Comparison of ENCODE assay signal across 8 cellular contexts in the genomic region with DNA sequence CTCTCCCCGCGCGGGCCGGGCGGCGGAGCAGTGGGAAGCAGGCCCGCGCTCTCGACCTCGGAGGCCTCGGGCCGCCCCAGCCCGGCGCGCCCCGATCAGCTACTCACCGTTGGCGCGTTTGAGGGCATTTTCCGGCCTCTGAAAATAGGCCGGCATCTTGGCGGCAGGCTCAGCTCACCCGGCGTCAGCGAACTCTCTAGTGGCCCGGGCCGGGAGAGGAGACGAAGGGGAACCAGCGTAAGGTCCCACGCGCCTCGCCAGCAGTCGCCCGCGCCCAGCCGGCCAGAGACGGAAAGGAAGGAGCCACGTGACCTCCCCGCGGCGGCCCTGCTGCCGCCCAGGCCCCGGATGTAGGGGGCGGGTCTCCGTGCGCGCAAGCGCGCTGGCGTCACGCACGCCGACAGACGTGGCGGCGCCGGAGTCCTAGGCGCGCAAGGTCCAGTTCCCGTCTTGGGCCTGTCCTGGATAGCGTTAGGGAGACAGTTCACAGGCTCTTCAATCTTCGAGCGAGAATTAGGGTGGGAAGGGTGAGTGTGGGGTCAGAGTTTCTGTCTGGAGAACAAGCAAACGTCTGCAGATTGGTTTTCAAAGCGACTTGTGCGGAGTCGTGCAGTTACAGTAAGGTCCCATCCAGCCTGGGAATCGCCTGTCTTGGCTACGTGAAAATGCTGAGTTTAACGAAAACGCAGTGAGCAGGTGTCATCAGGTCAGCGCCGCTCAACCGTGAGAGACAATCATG. TPM values are rescaled to one million over a fixed set of nuclear protein-coding genes. Genes with fewer than 3 reads are reported as not detected.
DNase-seq lines count a peak whose midpoint lies in the region; ATAC-seq, FAIRE-seq and TF ChIP-seq lines count a peak whose summit lies in the region.

A gene with protein sequence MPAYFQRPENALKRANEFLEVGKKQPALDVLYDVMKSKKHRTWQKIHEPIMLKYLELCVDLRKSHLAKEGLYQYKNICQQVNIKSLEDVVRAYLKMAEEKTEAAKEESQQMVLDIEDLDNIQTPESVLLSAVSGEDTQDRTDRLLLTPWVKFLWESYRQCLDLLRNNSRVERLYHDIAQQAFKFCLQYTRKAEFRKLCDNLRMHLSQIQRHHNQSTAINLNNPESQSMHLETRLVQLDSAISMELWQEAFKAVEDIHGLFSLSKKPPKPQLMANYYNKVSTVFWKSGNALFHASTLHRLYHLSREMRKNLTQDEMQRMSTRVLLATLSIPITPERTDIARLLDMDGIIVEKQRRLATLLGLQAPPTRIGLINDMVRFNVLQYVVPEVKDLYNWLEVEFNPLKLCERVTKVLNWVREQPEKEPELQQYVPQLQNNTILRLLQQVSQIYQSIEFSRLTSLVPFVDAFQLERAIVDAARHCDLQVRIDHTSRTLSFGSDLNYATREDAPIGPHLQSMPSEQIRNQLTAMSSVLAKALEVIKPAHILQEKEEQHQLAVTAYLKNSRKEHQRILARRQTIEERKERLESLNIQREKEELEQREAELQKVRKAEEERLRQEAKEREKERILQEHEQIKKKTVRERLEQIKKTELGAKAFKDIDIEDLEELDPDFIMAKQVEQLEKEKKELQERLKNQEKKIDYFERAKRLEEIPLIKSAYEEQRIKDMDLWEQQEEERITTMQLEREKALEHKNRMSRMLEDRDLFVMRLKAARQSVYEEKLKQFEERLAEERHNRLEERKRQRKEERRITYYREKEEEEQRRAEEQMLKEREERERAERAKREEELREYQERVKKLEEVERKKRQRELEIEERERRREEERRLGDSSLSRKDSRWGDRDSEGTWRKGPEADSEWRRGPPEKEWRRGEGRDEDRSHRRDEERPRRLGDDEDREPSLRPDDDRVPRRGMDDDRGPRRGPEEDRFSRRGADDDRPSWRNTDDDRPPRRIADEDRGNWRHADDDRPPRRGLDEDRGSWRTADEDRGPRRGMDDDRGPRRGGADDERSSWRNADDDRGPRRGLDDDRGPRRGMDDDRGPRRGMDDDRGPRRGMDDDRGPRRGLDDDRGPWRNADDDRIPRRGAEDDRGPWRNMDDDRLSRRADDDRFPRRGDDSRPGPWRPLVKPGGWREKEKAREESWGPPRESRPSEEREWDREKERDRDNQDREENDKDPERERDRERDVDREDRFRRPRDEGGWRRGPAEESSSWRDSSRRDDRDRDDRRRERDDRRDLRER (N-terminal part only) (minus strand): TSS at position 297 of the 739 bp plus-strand sequence. CDS start 141 bp downstream, at position 156.

- H3K27ac ChIP-seq in OCI-LY1 (ENCODE audit: low read depth, low read length, poor library complexity, severe bottlenecking) (peak within 1 kb of the TSS; percentile 86), endothelial cell of umbilical vein (ENCODE audit: insufficient read depth, low read depth, low read length) (peak within 1 kb of the TSS; percentile 94)

- H3K4me1 ChIP-seq in OCI-LY1 (ENCODE audit: insufficient read depth, low read length, severe bottlenecking): peaks cover 54% of the 10 kb centered on the region
- peaks cover 19% of the 10 kb centered on the region for H3K4me1 ChIP-seq in endothelial cell of umbilical vein (ENCODE audit: control insufficient read depth, extremely low read depth, insufficient read depth, low read length)

- peak; percentile 78 for ATAC-seq in GM19468 (IDR thresholded peaks at IDR 0.05; ENCODE audit: extremely low read depth, unreplicated experiment)

- POLR2A ChIA-PET in endothelial cell of umbilical vein (lab: Charles Lee): no interaction called here

- peaks cover 49% of the 10 kb centered on the region for H3K79me2 ChIP-seq in OCI-LY1 (ENCODE audit: insufficient read depth, low read length)
- H3K79me2 ChIP-seq in endothelial cell of umbilical vein (ENCODE audit: control insufficient read depth, insufficient read depth, low read length): peaks cover 49% of the 10 kb centered on the region

- DNase-seq in COR-L47 (lab: John Stamatoyannopoulos, UW) (peak; percentile 44), HS-5 (ENCODE audit: low read depth) (peak; percentile 69), endothelial cell of umbilical vein (ENCODE audit: low read depth, low spot score) (peak; percentile 95), midbrain (lab: John Stamatoyannopoulos, UW) (peak; percentile 95)
- DNase-seq in activated CD8-positive, alpha-beta memory T cell treated with anti-CD3 and anti-CD28 coated beads, Interleukin-2, amount 50 U/mL, for 48 hours: peak; percentile 97
- peak; percentile 87 to 90 for DNase-seq in stimulated activated CD8-positive, alpha-beta memory T cell treated with anti-CD3 and anti-CD28 coated beads, Interleukin-15, amount 100 ng/mL, for 48 hours (ENCODE audit: low read depth in 2 of 2)

- dilution Hi-C loops in endothelial cell of umbilical vein (cut with MboI; ENCODE audit: extremely low pct_ligation_motif_present, low sequenced_read_pairs): no loop called here

- H3K4me2 ChIP-seq in OCI-LY1 (ENCODE audit: low read length): peak within 1 kb of the TSS; percentile 89
- peak within 1 kb of the TSS; percentile 100 for H3K4me2 ChIP-seq in endothelial cell of umbilical vein (ENCODE audit: insufficient read depth, low read length)

- H4K20me1 ChIP-seq in OCI-LY1 (ENCODE audit: insufficient read depth, low read length) (no peaks in the 10 kb centered on the region), endothelial cell of umbilical vein (replicated peaks; ENCODE audit: control insufficient read depth, extremely low read depth, insufficient read depth, low read length) (peaks cover 18% of the 10 kb centered on the region)

- H2AFZ ChIP-seq in OCI-LY1 (ENCODE audit: low read length): peak within 1 kb of the TSS; percentile 86
- peak within 1 kb of the TSS; percentile 66 for H2AFZ ChIP-seq in endothelial cell of umbilical vein (ENCODE audit: low read depth, low read length)

- TF ChIP-seq CTCF in OCI-LY1 (IDR thresholded peaks at IDR 0.05; ENCODE audit: low read length): no peak
- TF ChIP-seq CTCF in endothelial cell of umbilical vein (IDR thresholded peaks at IDR 0.05; ENCODE audit: extremely low read depth in 1 of 2, insufficient read depth in 1 of 2, low read depth in 1 of 2, low read length in 2 of 2): no peak

- CTCF ChIA-PET in endothelial cell of umbilical vein (lab: Charles Lee): interaction anchor here (1.2 kb wide), 1 partner anchor 462 kb away, joined by 3 read pairs; a partner anchor contains a TSS

- peak; percentile 98 for TF ChIP-seq POLR2A in endothelial cell of umbilical vein (IDR thresholded peaks at IDR 0.05; ENCODE audit: low read depth, low read length)

- no peaks in the 10 kb centered on the region for H3K27me3 ChIP-seq in OCI-LY1 (ENCODE audit: insufficient read depth, low read length)
- H3K27me3 ChIP-seq in endothelial cell of umbilical vein (ENCODE audit: control insufficient read depth in 2 of 2, insufficient read depth in 2 of 2, low read length in 2 of 2): no peaks in the 10 kb centered on the region

- H3K9me1 ChIP-seq in endothelial cell of umbilical vein (replicated peaks; ENCODE audit: control insufficient read depth, extremely low read depth, insufficient read depth, low read length): no peaks in the 10 kb centered on the region

- intact Hi-C loops in endothelial cell of umbilical vein (cut with micrococcal nuclease): loop anchor here (1.0 to 5.0 kb wide), 5 partner anchors 24 to 792 kb away; a partner anchor contains a TSS

- H3K9ac ChIP-seq in OCI-LY1 (ENCODE audit: low read length) (peak within 1 kb of the TSS; percentile 98), endothelial cell of umbilical vein (replicated peaks; ENCODE audit: extremely low read depth, insufficient read depth, low read length) (peak within 1 kb of the TSS; percentile 99)

- no peaks in the 10 kb centered on the region for H3K9me2 ChIP-seq in OCI-LY1 (ENCODE audit: low read depth, low read length)

- peak; percentile 76 for FAIRE-seq in endothelial cell of umbilical vein (lab: Jason Lieb, UNC)

- no TSS peak for BruUV-seq in endothelial cell of umbilical vein (replicated peaks; lab: Mats Ljungman, UMichigan)

- H3K4me3 ChIP-seq in OCI-LY1 (ENCODE audit: low read depth, low read length, poor library complexity, severe bottlenecking): peak within 1 kb of the TSS; percentile 95
- peak within 1 kb of the TSS; percentile 80 to 97 (median 97) for H3K4me3 ChIP-seq in endothelial cell of umbilical vein (replicated peaks in 1 of 3; ENCODE audit: insufficient read depth in 1 of 3, low read depth in 1 of 3, low read length in 3 of 3)

- H3F3A ChIP-seq in OCI-LY1 (ENCODE audit: insufficient read depth, low read length): no peaks in the 10 kb centered on the region

- no peaks in the 10 kb centered on the region for H3K9me3 ChIP-seq in OCI-LY1 (ENCODE audit: low read length)
- H3K9me3 ChIP-seq in endothelial cell of umbilical vein (replicated peaks; ENCODE audit: control insufficient read depth, insufficient read depth, low read length): no peaks in the 10 kb centered on the region

- H3K36me3 ChIP-seq in OCI-LY1 (ENCODE audit: insufficient read depth, low read length): peaks cover 26% of the 10 kb centered on the region
- peaks cover 0 to 2% of the 10 kb centered on the region in 2 experiments for H3K36me3 ChIP-seq in endothelial cell of umbilical vein (ENCODE audit: control insufficient read depth in 2 of 2, extremely low read depth in 1 of 2, insufficient read depth in 2 of 2, low read length in 2 of 2)

TF ChIP-seq in endothelial cell of umbilical vein, 7 proteins besides CTCF, POLR2A, EP300 and RAD21:
- TF ChIP-seq FOS (IDR thresholded peaks at IDR 0.05; ENCODE audit: borderline replicate concordance, insufficient read depth, low read length): no peak
- TF ChIP-seq, protein P1, sequence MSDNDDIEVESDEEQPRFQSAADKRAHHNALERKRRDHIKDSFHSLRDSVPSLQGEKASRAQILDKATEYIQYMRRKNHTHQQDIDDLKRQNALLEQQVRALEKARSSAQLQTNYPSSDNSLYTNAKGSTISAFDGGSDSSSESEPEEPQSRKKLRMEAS (IDR thresholded peaks at IDR 0.05; ENCODE audit: insufficient read depth, insufficient read length): peak; percentile 92
- peak; percentile 98 for TF ChIP-seq POLR2AphosphoS5 (IDR thresholded peaks at IDR 0.05; ENCODE audit: insufficient read depth, low read depth, low read length)
- no peak for TF ChIP-seq MYC (IDR thresholded peaks at IDR 0.05; ENCODE audit: low read depth, low read length)
- no peak for TF ChIP-seq JUN (IDR thresholded peaks at IDR 0.05; ENCODE audit: borderline replicate concordance, insufficient read depth, insufficient read length, low read depth)

RNA-seq across cellular contexts. Expression of the gene that starts here (rescaled TPM):
- 149 and 159 TPM in 2 replicates for total RNA-seq in endothelial cell of umbilical vein
- polyA plus RNA-seq in endothelial cell of umbilical vein: 11.7 and 27.6 TPM in 2 replicates
- 37.3 and 40.8 TPM in 2 replicates for polyA plus RNA-seq in endothelial cell of umbilical vein (2011; cell fraction: cytosol; rRNA removed)
- 57.0 and 60.2 TPM in 2 replicates for polyA plus RNA-seq in endothelial cell of umbilical vein (2011; cell fraction: nucleus; rRNA removed)
- 135 and 150 TPM in 2 replicates for polyA plus RNA-seq in endothelial cell of umbilical vein (2012)
- polyA minus RNA-seq in endothelial cell of umbilical vein: 78.0 and 82.1 TPM in 2 replicates
- polyA minus RNA-seq in endothelial cell of umbilical vein (2011; cell fraction: cytosol; rRNA and poly(A)+ RNA removed): 60.1 TPM
- 80.1 and 122 TPM in 2 replicates for polyA minus RNA-seq in endothelial cell of umbilical vein (2011; cell fraction: nucleus; rRNA and poly(A)+ RNA removed)

Comparison
In these comparisons a context has a peak if more than half of its experiments do, and no peak if none do; other contexts are left out.
1. Peak in every context shown above with its lines: DNase-seq, ATAC-seq, H3K4me3 ChIP-seq and H3K27ac ChIP-seq.
2. DNase-seq: peak in every context shown above with its lines; median percentile 97 in activated CD8-positive, alpha-beta memory T cell treated with anti-CD3 and anti-CD28 coated beads, Interleukin-2, amount 50 U/mL, for 48 hours; 95 in endothelial cell of umbilical vein; 95 in midbrain; 88 in stimulated activated CD8-positive, alpha-beta memory T cell treated with anti-CD3 and anti-CD28 coated beads, Interleukin-15, amount 100 ng/mL, for 48 hours; 69 in HS-5; 44 in COR-L47.